26 cellular contexts compared by ENCODE assay signal in the genomic region with DNA sequence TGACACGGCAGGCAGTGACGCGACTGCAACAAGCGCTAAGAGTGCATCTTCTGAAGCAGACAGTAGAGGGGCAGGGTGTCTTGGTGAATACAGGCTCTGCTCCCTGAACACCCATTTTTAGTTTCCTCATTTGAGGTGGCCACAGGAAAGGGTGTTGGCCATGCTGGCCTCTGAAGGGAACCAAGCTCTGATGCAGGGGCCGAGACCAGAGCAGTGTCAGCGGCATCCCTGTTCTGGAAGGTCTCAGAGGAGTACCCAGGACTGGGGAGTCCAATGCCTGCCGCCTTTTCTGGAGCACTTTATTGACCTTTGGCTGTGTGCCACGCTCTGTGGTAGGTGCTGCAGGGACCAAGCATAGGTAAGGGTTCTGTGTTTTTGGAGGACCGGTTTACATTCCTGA.
DNase-seq lines count a peak whose midpoint lies in the region; ATAC-seq and TF ChIP-seq lines count a peak whose summit lies in the region.
"Had no signal": no experiment of that assay in that cellular context is flagged by ENCODE, and none has a peak within 500 bp of the region (broad histone marks: within the 10 kb centered on the region; RNA-seq: fewer than 3 reads in every experiment).

No MANE protein-coding gene starts in this region.

- ATAC-seq in effector memory CD8-positive, alpha-beta T cell (replicated peaks), result peak; percentile 17
- peak; percentile 53 for ATAC-seq in upper lobe of right lung
- ATAC-seq in HG02623 (IDR thresholded peaks at IDR 0.05; ENCODE audit: unreplicated experiment), result no peak
- ATAC-seq: HepG2, SK-N-SH treated with all-trans-retinoic acid at 6 μM for 48 hours had no signal

- peaks cover 14 to 15% of the 10 kb centered on the region in 2 donors for H3K27me3 Mint-ChIP-seq in effector memory CD8-positive, alpha-beta T cell
- H3K27me3 Mint-ChIP-seq in neural progenitor cell (ENCODE audit: insufficient read depth, low read depth), result peaks cover 7% of the 10 kb centered on the region

- H3F3A ChIP-seq in neural progenitor cell (ENCODE audit: low read depth), result no peaks in the 10 kb centered on the region

- no peak overlapping the region for H3K9ac ChIP-seq in neural progenitor cell
- H3K9ac ChIP-seq: GM23248 had no signal

- no peaks in the 10 kb centered on the region for H3K36me3 Mint-ChIP-seq in effector memory CD8-positive, alpha-beta T cell (ENCODE audit: insufficient read depth)
- H3K36me3 Mint-ChIP-seq in neural progenitor cell, result no peaks in the 10 kb centered on the region

- H3K4me1 ChIP-seq in neural progenitor cell (peaks cover 8% of the 10 kb centered on the region), upper lobe of right lung (no peaks in the 10 kb centered on the region)
- no peaks in the 10 kb centered on the region for H3K4me1 ChIP-seq in effector memory CD4-positive, alpha-beta T cell (ENCODE audit: control insufficient read depth, insufficient read depth, low read length, poor library complexity, severe bottlenecking)
- H3K4me1 ChIP-seq: HAP-1 had no signal

- H3K79me2 ChIP-seq in neural progenitor cell (ENCODE audit: low read depth), result no peaks in the 10 kb centered on the region

- no peak overlapping the region for H3K27ac Mint-ChIP-seq in effector memory CD8-positive, alpha-beta T cell
- H3K27ac Mint-ChIP-seq in neural progenitor cell, result peak overlapping the region; percentile 71

- no peak overlapping the region for H3K4me3 Mint-ChIP-seq in effector memory CD8-positive, alpha-beta T cell
- no peak overlapping the region for H3K4me3 Mint-ChIP-seq in neural progenitor cell

- no peaks in the 10 kb centered on the region for H3K27me3 ChIP-seq in neural progenitor cell
- no peaks in the 10 kb centered on the region for H3K27me3 ChIP-seq in upper lobe of right lung
- H3K27me3 ChIP-seq in effector memory CD4-positive, alpha-beta T cell (replicated peaks; ENCODE audit: control insufficient read depth, insufficient read depth, low read length, poor library complexity, severe bottlenecking), result no peaks in the 10 kb centered on the region

- H4K20me1 ChIP-seq in neural progenitor cell (ENCODE audit: low read depth), result no peaks in the 10 kb centered on the region

- no peaks in the 10 kb centered on the region for H3K36me3 ChIP-seq in neural progenitor cell
- no peaks in the 10 kb centered on the region for H3K36me3 ChIP-seq in upper lobe of right lung
- H3K36me3 ChIP-seq in effector memory CD4-positive, alpha-beta T cell (ENCODE audit: control insufficient read depth, insufficient read depth, low read length), result no peaks in the 10 kb centered on the region
- H3K36me3 ChIP-seq: HAP-1 had no signal

- no peak overlapping the region for H3K4me2 ChIP-seq in neural progenitor cell

- no peak overlapping the region for H3K4me3 ChIP-seq in neural progenitor cell
- no peak overlapping the region for H3K4me3 ChIP-seq in upper lobe of right lung
- no peak overlapping the region for H3K4me3 ChIP-seq in effector memory CD4-positive, alpha-beta T cell (ENCODE audit: insufficient read depth, low read depth, low read length, poor library complexity, severe bottlenecking)
- H3K4me3 ChIP-seq: GM23248, HAP-1 had no signal

- peaks cover 0 to 4% of the 10 kb centered on the region in 2 donors for H3K9me3 Mint-ChIP-seq in effector memory CD8-positive, alpha-beta T cell
- H3K9me3 Mint-ChIP-seq in neural progenitor cell, result peaks cover 26% of the 10 kb centered on the region

- TF ChIP-seq CTCF in neural progenitor cell (IDR thresholded peaks at IDR 0.05) (no peak), upper lobe of right lung (IDR thresholded peaks at IDR 0.05) (no peak)

- H3K4me1 Mint-ChIP-seq in effector memory CD8-positive, alpha-beta T cell (ENCODE audit: low read depth in 2 of 2), result no peaks in the 10 kb centered on the region
- H3K4me1 Mint-ChIP-seq in neural progenitor cell, result peaks cover 46% of the 10 kb centered on the region

- intact Hi-C loops in upper lobe of right lung (cut with DNase I), result no loop called here

- H3K9me3 ChIP-seq in neural progenitor cell (ENCODE audit: low read depth), result no peaks in the 10 kb centered on the region
- peaks cover 8% of the 10 kb centered on the region for H3K9me3 ChIP-seq in upper lobe of right lung
- no peaks in the 10 kb centered on the region for H3K9me3 ChIP-seq in effector memory CD4-positive, alpha-beta T cell (ENCODE audit: control insufficient read depth, low read length)

- DNase-seq in SKM-1 treated with dmso at 0.1 percent for 144 hours (lab: John Stamatoyannopoulos, UW; ENCODE audit: unreplicated experiment) (peak; percentile 11), SKM-1 (lab: John Stamatoyannopoulos, UW; ENCODE audit: unreplicated experiment) (no peak), neural progenitor cell (ENCODE audit: low spot score) (no peak), upper lobe of right lung (no peak), 8988T (no peak)
- DNase-seq in effector memory CD8-positive, alpha-beta T cell, result no peak
- DNase-seq in effector memory CD4-positive, alpha-beta T cell, result no peak
- DNase-seq: AML-193; DND-41; GM23248; KBM-7; NCI-H1092 treated with DMSO at 0.1 percent for 48 hours; NCI-H1436 treated with DMSO at 0.1 percent for 48 hours; NCI-H2029 treated with DMSO at 0.1 percent for 48 hours; NCI-H2171; NCI-H345; NCI-H524; NCI-H774; NK-92 treated with Interleukin-12 subunit alpha and Interleukin-12 subunit beta, amount 100 ng/mL, for 24 hours had no signal

- no peak overlapping the region for H2AFZ ChIP-seq in neural progenitor cell (replicated peaks)
- H2AFZ ChIP-seq: GM23248 had no signal

- H3K27ac ChIP-seq in neural progenitor cell, result no peak overlapping the region
- no peak overlapping the region for H3K27ac ChIP-seq in upper lobe of right lung
- no peak overlapping the region for H3K27ac ChIP-seq in effector memory CD4-positive, alpha-beta T cell (ENCODE audit: insufficient read depth, low read length, poor library complexity, severe bottlenecking)
- H3K27ac ChIP-seq: C4-2B, GM23248, HL-60, RWPE1 had no signal
